ENCODE assay signal across 8 cellular contexts in the genomic region with DNA sequence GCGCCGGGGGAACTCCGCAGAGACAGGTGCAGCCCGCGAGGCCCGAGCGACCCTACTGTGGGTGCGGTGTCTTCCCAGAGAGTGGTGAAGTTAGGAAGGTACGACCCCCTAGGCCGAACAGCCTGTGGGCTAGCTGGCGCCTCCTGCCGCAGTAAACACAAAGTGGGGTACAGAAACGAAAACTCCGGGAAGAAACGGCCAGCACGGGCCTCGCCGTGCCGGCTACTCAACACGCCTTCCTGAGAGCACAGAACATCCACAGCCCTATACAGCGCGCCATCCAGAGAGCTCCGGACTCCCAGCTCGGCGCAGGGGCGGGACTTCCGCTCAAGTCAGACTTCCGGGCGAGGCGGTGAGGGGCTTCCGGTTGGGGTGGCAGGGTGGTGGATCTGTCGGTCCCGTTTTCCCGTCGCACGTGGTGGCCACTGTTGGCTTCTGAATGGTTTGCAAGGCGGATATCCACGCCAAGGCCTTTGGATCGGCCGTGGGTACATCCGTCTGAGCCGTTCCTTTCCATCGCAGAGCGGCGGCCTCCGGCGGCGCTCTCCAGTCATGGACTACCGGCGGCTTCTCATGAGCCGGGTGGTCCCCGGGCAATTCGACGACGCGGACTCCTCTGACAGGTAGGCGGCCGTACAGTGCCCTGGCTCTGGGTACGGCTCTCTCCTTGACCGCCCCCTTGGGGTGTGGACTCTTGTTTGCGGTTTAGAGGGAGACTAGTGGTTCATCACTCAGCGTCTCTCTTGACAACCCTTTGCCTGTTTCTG. TPM values are rescaled to one million over a fixed set of nuclear protein-coding genes. Genes with fewer than 3 reads are reported as not detected.
DNase-seq lines count a peak whose midpoint lies in the region; ATAC-seq and TF ChIP-seq lines count a peak whose summit lies in the region.

A gene (minus strand): TSS at position 292 of the 767 bp plus-strand sequence. CDS start 2,569 bp downstream, outside the sequence.
A gene (plus strand): TSS at position 358 of the 767 bp plus-strand sequence. CDS start 195 bp downstream, at position 553.

- H3K4me1 Mint-ChIP-seq in T-cell = peaks cover 44 to 51% (median 47%) of the 10 kb centered on the region in 3 donors

- H3K27ac ChIP-seq in prostate gland = peak within 1 kb of the TSS; percentile 85 to 87
- peak within 1 kb of the TSS; percentile 88 for H3K27ac ChIP-seq in urinary bladder (ENCODE audit: low read depth)

- in situ Hi-C loops in GM13977 (cut with MboI; ENCODE audit: low pct_unique_long_range_greater_than_20kb, low sequenced_read_pairs, unreplicated experiment) = loop anchor here (25.0 kb wide), 1 partner anchor 102 kb away; no protein-coding TSS in a partner anchor

- no peaks in the 10 kb centered on the region for H3K9me3 Mint-ChIP-seq in T-cell

- intact Hi-C loops in left ventricle myocardium superior (cut with micrococcal nuclease) = loop anchor here (5.0 kb wide), 1 partner anchor 77 kb away; a partner anchor contains a TSS
- intact Hi-C loops in prostate gland (cut with DNase I) = loop anchor here (2.0 to 10.0 kb wide), 3 partner anchors 77 to 1045 kb away; a partner anchor contains a TSS

- CTCF ChIA-PET in T-cell (lab: Charles Lee) = interaction anchor here in 1 of 2 donors (1.0 to 2.0 kb wide), 2 partner anchors 114 to 200 kb away, joined by 4 to 7 read pairs; a partner anchor contains a TSS

- WGBS in prostate gland = 0% methylated on average over 44 of the region's 62 CpGs
- under 1% methylated on average over 62 of the region's 62 CpGs for WGBS in urinary bladder

- H3K27me3 Mint-ChIP-seq in T-cell = no peaks in the 10 kb centered on the region

- POLR2A ChIA-PET in T-cell (lab: Charles Lee) = interaction anchor here in 1 of 2 donors (0.6 to 1.1 kb wide), 5 partner anchors 47 to 200 kb away, joined by 3 to 4 read pairs (median 4); a partner anchor contains a TSS

- TF ChIP-seq CTCF in GM13977 (IDR thresholded peaks at IDR 0.05; ENCODE audit: extremely low read depth, insufficient read depth, missing control alignments) = no peak
- peak in 2 of 4 experiments; percentile 15 to 16 for TF ChIP-seq CTCF in prostate gland (IDR thresholded peaks at IDR 0.05)

- peak within 1 kb of the TSS; percentile 82 to 98 (median 91) for H3K4me3 Mint-ChIP-seq in T-cell

- H3K36me3 Mint-ChIP-seq in T-cell = peaks cover 13% of the 10 kb centered on the region

- H3K4me3 ChIP-seq in prostate gland = peak within 1 kb of the TSS; percentile 61 to 86
- H3K4me3 ChIP-seq in urinary bladder (ENCODE audit: low read depth, low read length) = peak within 1 kb of the TSS; percentile 65

- peaks cover 11% of the 10 kb centered on the region for H3K4me1 ChIP-seq in prostate gland (replicated peaks)
- peaks cover 2% of the 10 kb centered on the region for H3K4me1 ChIP-seq in urinary bladder (ENCODE audit: insufficient read depth)

- ATAC-seq in HG02870 (IDR thresholded peaks at IDR 0.05; ENCODE audit: unreplicated experiment) = peak; percentile 98
- peak; percentile 91 to 97 (median 95) for ATAC-seq in T-cell (replicated peaks in 1 of 4)
- peak; percentile 100 for ATAC-seq in left ventricle myocardium superior

- H3K27me3 ChIP-seq in prostate gland (replicated peaks; ENCODE audit: insufficient read depth) = no peaks in the 10 kb centered on the region

- DNase-seq in GM13977 (ENCODE audit: low spot score) (peak; percentile 91), NCI-H146 (lab: John Stamatoyannopoulos, UW) (peak; percentile 97), T-cell (peak; percentile 85 to 96 (median 93)), amniotic stem cell (lab: John Stamatoyannopoulos, UW) (peak; percentile 91), left ventricle myocardium superior (peak; percentile 98), prostate gland (ENCODE audit: low spot score) (peak; percentile 93)

- peak; percentile 75 for TF ChIP-seq POLR2A in prostate gland (IDR thresholded peaks at IDR 0.05)

- H3K27ac Mint-ChIP-seq in T-cell = peak within 1 kb of the TSS; percentile 97 to 99

- H3K9me3 ChIP-seq in prostate gland = no peaks in the 10 kb centered on the region

- H3K36me3 ChIP-seq in prostate gland (no peaks in the 10 kb centered on the region), urinary bladder (ENCODE audit: insufficient read depth) (peaks cover 2% of the 10 kb centered on the region)

RNA-seq across cellular contexts. Expression of the first gene that starts in this region (rescaled TPM):
- total RNA-seq in T-cell = under 1 TPM in 4 of 5 donors, not detected in 1; 0.09 to 0.75 (median 0.31) TPM
- total RNA-seq in left ventricle myocardium superior = not detected
- total RNA-seq in prostate gland = 1 to 10 TPM in 1 of 2 donors, under 1 TPM in 1; 0.09 to 1.2 TPM
- total RNA-seq in urinary bladder = not detected
- polyA plus RNA-seq in urinary bladder = not detected

RNA-seq across cellular contexts. Expression of the second gene that starts in this region (rescaled TPM):
- total RNA-seq in T-cell (10 to 100 TPM; 27.4 to 42.9 (median 34.6) TPM), left ventricle myocardium superior (10.8 TPM), prostate gland (10 to 100 TPM; 17.5 to 25.8 TPM), urinary bladder (26.3 TPM)
- polyA plus RNA-seq in urinary bladder = 17.5 TPM

Comparison
In these comparisons a context has a peak if more than half of its experiments do, and no peak if none do; other contexts are left out.
1. Peak in every context shown above with its lines: DNase-seq, ATAC-seq, H3K4me3 ChIP-seq and H3K27ac ChIP-seq.